In genomic region chr1:75836528-75836927, GRCh38 we compare ENCODE assay signal across 26 cellular contexts.
"Had no signal": no experiment of that assay in that cellular context is flagged by ENCODE, and none has a peak within 500 bp of the region (broad histone marks: within the 10 kb centered on the region; RNA-seq: fewer than 3 reads in every experiment).

No MANE protein-coding gene starts in this region.

- DNase-seq: activated B cell treated with CpG ODN at 0.5 μM for 24 hours; activated CD4-positive, alpha-beta T cell treated with anti-CD3 and anti-CD28 coated beads, Interleukin-2, amount 50 U/mL, for 1 hour; activated CD8-positive, alpha-beta T cell treated with anti-CD3 and anti-CD28 coated beads, Interleukin-2, amount 10 ng/mL, durations not matched to agents 7 days and 5 days; activated effector memory CD4-positive, alpha-beta T cell treated with Interleukin-2 at 50 U/mL for 16 hours; activated naive CD4-positive, alpha-beta T cell treated with anti-CD3 and anti-CD28 coated beads for 36 hours; activated naive CD8-positive, alpha-beta T cell treated with anti-CD3 and anti-CD28 coated beads, Interleukin-2, amount 10 ng/mL, durations not matched to agents 7 days and 5 days; activated T-cell treated with anti-CD3 and anti-CD28 coated beads for 4 hours; activated T-cell treated with anti-CD3 and anti-CD28 coated beads, Interleukin-2, amount 50 U/mL, for 72 hours; cerebellar nuclear complex; colonic mucosa; effector CD8-positive, alpha-beta T cell; esophagus squamous epithelium; left lung; lower lobe of right lung; mesenchymal stem cell; naive thymus-derived CD8-positive, alpha-beta T cell; nucleus accumbens; pancreas; retina; sigmoid colon; small intestine; stimulated activated CD4-positive, alpha-beta T cell treated with anti-CD3 and anti-CD28 coated beads, Interleukin-4, amount 100 ng/mL, for 24 hours; stimulated activated naive CD8-positive, alpha-beta T cell treated with anti-CD3 and anti-CD28 coated beads, Interleukin-15, amount 100 ng/mL, for 72 hours; T1000; thyroid gland; upper lobe of left lung had no signal
